8 cellular contexts compared by ENCODE assay signal in the genomic region with DNA sequence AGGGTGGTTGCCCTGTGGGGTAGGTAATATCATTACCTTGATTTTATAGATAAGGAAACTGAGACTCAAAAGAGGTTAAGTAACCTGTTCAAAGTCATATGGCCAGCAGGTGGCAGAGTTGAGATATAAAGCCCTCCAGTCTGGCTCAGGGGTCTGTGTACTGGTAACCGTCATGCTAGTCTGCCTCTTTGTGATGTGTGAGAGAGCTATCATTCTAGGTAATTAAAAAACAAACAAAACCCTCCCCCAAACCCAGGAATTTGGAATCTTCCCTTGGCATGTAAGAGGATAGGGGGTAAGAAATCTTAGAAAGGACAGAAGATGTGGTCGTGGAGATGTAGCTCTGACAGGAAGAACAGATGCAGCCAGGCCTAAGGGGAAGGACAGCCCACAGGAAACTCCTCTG.
DNase-seq lines count a peak whose midpoint lies in the region; ATAC-seq and TF ChIP-seq lines count a peak whose summit lies in the region.

No MANE protein-coding gene starts in this region.

- no peak for TF ChIP-seq POLR2A in gastrocnemius medialis (IDR thresholded peaks at IDR 0.05)

- H3K27me3 ChIP-seq in foreskin keratinocyte (peaks cover 2% of the 10 kb centered on the region), gastrocnemius medialis (no peaks in the 10 kb centered on the region)

- TF ChIP-seq CTCF in foreskin keratinocyte (conservative IDR thresholded peaks at IDR 0.05) = peak; percentile 68
- TF ChIP-seq CTCF in gastrocnemius medialis (IDR thresholded peaks at IDR 0.05 in 4 of 5, conservative IDR thresholded peaks at IDR 0.05 in 1 of 5) = peak in 3 of 5 experiments; percentile 13 to 47 (median 20)

- in situ Hi-C loops in gastrocnemius medialis (cut with MboI; ENCODE audit: low sequenced_read_pairs in 4 of 4) = no loop called here

- H3K9me3 ChIP-seq in gastrocnemius medialis = peaks cover 0 to 3% (median 0%) of the 10 kb centered on the region in 3 donors

- H3K27ac ChIP-seq in foreskin keratinocyte (no peak overlapping the region), gastrocnemius medialis (no peak overlapping the region)

- no peaks in the 10 kb centered on the region for H3K4me1 ChIP-seq in foreskin keratinocyte
- H3K4me1 ChIP-seq in gastrocnemius medialis = no peaks in the 10 kb centered on the region

- DNase-seq in D341Med (ENCODE audit: low spot score) (peak; percentile 72), NOMO-1 treated with DMSO at 0.1 percent for 48 hours (lab: John Stamatoyannopoulos, UW; ENCODE audit: unreplicated experiment) (peak; percentile 84), foreskin keratinocyte (no peak), gastrocnemius medialis (peak in 1 of 2 donors; percentile 13)
- peak; percentile 3 to 51 (median 36) for DNase-seq in activated CD8-positive, alpha-beta memory T cell treated with anti-CD3 and anti-CD28 coated beads for 48 hours (ENCODE audit: low read depth in 2 of 3, low spot score in 2 of 3)

- intact Hi-C loops in gastrocnemius medialis (cut with DNase I; ENCODE audit: low total_unique reads) = no loop called here

- no peaks in the 10 kb centered on the region for H3K36me3 ChIP-seq in gastrocnemius medialis

- H3K4me3 ChIP-seq in gastrocnemius medialis = no peak overlapping the region

- ATAC-seq in HG03354 (IDR thresholded peaks at IDR 0.05; ENCODE audit: poor library complexity, severe bottlenecking, unreplicated experiment) (peak; percentile 71), foreskin keratinocyte (peak; percentile 42), gastrocnemius medialis (no peak), GM19035 (IDR thresholded peaks at IDR 0.05; ENCODE audit: unreplicated experiment) (no peak), HG03469 (IDR thresholded peaks at IDR 0.05; ENCODE audit: unreplicated experiment) (no peak)

Comparison
In these comparisons a context has a peak if more than half of its experiments do, and no peak if none do; other contexts are left out.
1. DNase-seq: peak in D341Med (single experiment), NOMO-1 treated with DMSO at 0.1 percent for 48 hours (single experiment) and activated CD8-positive, alpha-beta memory T cell treated with anti-CD3 and anti-CD28 coated beads for 48 hours (3 of 3); none in foreskin keratinocyte (0 of 2).
2. ATAC-seq: peak in HG03354 (single experiment) and foreskin keratinocyte (single experiment); none in gastrocnemius medialis (0 of 2), GM19035 (single experiment) and HG03469 (single experiment).